Comparison of ENCODE assay signal across 15 cellular contexts in the genomic region with DNA sequence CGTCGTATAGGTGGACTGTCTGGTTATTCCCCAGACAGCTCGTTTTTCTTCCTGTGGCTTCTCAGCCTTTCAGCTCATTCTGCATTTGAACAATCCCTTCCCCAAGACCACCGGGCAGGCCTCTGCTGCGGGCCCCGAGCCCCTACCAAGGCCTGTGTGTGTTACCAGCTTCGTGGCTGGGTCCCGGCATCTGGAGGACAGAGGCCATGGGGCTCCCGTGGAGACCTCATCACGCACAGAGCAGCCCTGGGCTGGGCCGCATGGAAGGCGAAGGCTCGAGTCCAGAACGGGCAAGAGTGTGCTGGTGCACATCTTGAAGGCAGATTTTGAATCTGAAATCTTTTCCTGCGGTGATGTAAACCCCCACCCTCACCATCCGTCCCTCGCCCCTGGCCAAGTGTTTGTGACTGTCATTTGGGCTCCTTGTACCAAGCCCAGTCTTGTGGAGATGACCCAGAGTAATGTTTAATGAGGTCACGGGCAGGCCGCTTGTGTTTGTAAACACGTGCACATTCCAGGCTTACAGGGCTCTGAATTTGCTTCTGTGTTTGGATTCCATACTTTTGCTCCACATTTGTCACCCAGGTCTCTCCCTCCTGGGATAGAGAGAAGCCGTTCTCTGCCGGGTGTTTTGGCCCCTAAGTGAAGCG.
A peak's percentile ranks its signal among the peaks of the same experiment; 100 is the strongest.
DNase-seq lines count a peak whose midpoint lies in the region; TF ChIP-seq lines count a peak whose summit lies in the region.
"Had no signal": no experiment of that assay in that cellular context is flagged by ENCODE, and none has a peak within 500 bp of the region (broad histone marks: within the 10 kb centered on the region; RNA-seq: fewer than 3 reads in every experiment).

No MANE protein-coding gene starts in this region.

- TF ChIP-seq CTCF in endodermal cell (conservative IDR thresholded peaks at IDR 0.05) = no peak
- TF ChIP-seq CTCF in neural crest cell (conservative IDR thresholded peaks at IDR 0.05) = no peak

- H3K4me3 ChIP-seq in endodermal cell (ENCODE audit: low read length) (no peak overlapping the region), SJCRH30 (no peak overlapping the region)
- H3K4me3 ChIP-seq: BLaER1 had no signal

- no peaks in the 10 kb centered on the region for H3K36me3 Mint-ChIP-seq in endodermal cell (ENCODE audit: low read depth)
- H3K36me3 Mint-ChIP-seq in neural crest cell (ENCODE audit: low read depth) = no peaks in the 10 kb centered on the region
- H3K36me3 Mint-ChIP-seq: CD8-positive, alpha-beta memory T cell had no signal

- H3K9me3 Mint-ChIP-seq in endodermal cell = peaks cover 2% of the 10 kb centered on the region
- no peaks in the 10 kb centered on the region for H3K9me3 Mint-ChIP-seq in neural crest cell

- DNase-seq in activated effector memory CD4-positive, alpha-beta T cell treated with anti-CD3 and anti-CD28 coated beads, Interleukin-2, amount 50 U/mL, for 16 hours = peak; percentile 42
- DNase-seq in activated effector memory CD4-positive, alpha-beta T cell treated with Interleukin-2 at 50 U/mL for 16 hours = no peak
- DNase-seq in endodermal cell = no peak
- DNase-seq in neural crest cell (ENCODE audit: low read depth, low spot score) = no peak
- no peak for DNase-seq in NCI-H774 (lab: John Stamatoyannopoulos, UW)
- no peak for DNase-seq in SHP77 treated with DMSO at 0.1 percent for 48 hours (lab: John Stamatoyannopoulos, UW)
- DNase-seq in SJCRH30 = no peak
- DNase-seq in stimulated activated CD4-positive, alpha-beta T cell treated with anti-CD3 and anti-CD28 coated beads, Interleukin-1b, Interleukin-23, amount 100 ng/mL, for 48 hours = no peak
- DNase-seq: CD8-positive, alpha-beta memory T cell; DND-41; GOT3; NCI-H1092; SHP77 had no signal

- no peaks in the 10 kb centered on the region for H3K27me3 ChIP-seq in endodermal cell (ENCODE audit: control insufficient read depth, insufficient read depth, low read length, poor library complexity, severe bottlenecking)
- H3K27me3 ChIP-seq in SJCRH30 = peaks cover 58% of the 10 kb centered on the region
- H3K27me3 ChIP-seq: BLaER1 had no signal

- H3K27ac Mint-ChIP-seq in endodermal cell (no peak overlapping the region), neural crest cell (ENCODE audit: unreplicated experiment) (peak overlapping the region; percentile 50)
- H3K27ac Mint-ChIP-seq: CD8-positive, alpha-beta memory T cell had no signal

- no peaks in the 10 kb centered on the region for H3K4me1 ChIP-seq in endodermal cell (ENCODE audit: control insufficient read depth, insufficient read depth, low read length)
- H3K4me1 ChIP-seq in SJCRH30 = no peaks in the 10 kb centered on the region
- H3K4me1 ChIP-seq: BLaER1 had no signal

- H3K4me3 Mint-ChIP-seq in endodermal cell (no peak overlapping the region), neural crest cell (peak overlapping the region; percentile 63)
- H3K4me3 Mint-ChIP-seq: CD8-positive, alpha-beta memory T cell had no signal

- H3K9ac ChIP-seq in endodermal cell (ENCODE audit: extremely low read depth, low read length, poor library complexity, severe bottlenecking) = no peak overlapping the region
- H3K9ac ChIP-seq: BLaER1 had no signal

- 84 to 89% methylated on average over 16 to 23 of the region's 23 CpGs for WGBS in endodermal cell (ENCODE audit: insufficient coverage in 1 of 2, insufficient read length in 1 of 2), 2 experiments

- H3K27ac ChIP-seq in endodermal cell (ENCODE audit: low read depth, low read length) = peak overlapping the region; percentile 89
- no peak overlapping the region for H3K27ac ChIP-seq in SJCRH30
- H3K27ac ChIP-seq: 22Rv1, BLaER1 had no signal

- H3K4me1 Mint-ChIP-seq in endodermal cell (peaks cover 2% of the 10 kb centered on the region), neural crest cell (peaks cover 44% of the 10 kb centered on the region)
- H3K4me1 Mint-ChIP-seq: CD8-positive, alpha-beta memory T cell had no signal

- peaks cover 13% of the 10 kb centered on the region for H3K27me3 Mint-ChIP-seq in endodermal cell (ENCODE audit: insufficient read depth)
- H3K27me3 Mint-ChIP-seq in neural crest cell (ENCODE audit: low read depth) = no peaks in the 10 kb centered on the region
- H3K27me3 Mint-ChIP-seq: CD8-positive, alpha-beta memory T cell had no signal

- H3K36me3 ChIP-seq in endodermal cell (ENCODE audit: control insufficient read depth, insufficient read depth, low read length) (no peaks in the 10 kb centered on the region), SJCRH30 (no peaks in the 10 kb centered on the region)
- H3K36me3 ChIP-seq: BLaER1 had no signal

- H3K9me3 ChIP-seq in endodermal cell (ENCODE audit: control insufficient read depth, low read length) (no peaks in the 10 kb centered on the region), SJCRH30 (replicated peaks) (no peaks in the 10 kb centered on the region)
